ENCODE assay signal across 1 cellular context in genomic region chr2:16196687-16197503, GRCh38.
A peak's percentile ranks its signal among the peaks of the same experiment; 100 is the strongest.
TF ChIP-seq lines count a peak whose summit lies in the region.

No MANE protein-coding gene starts in this region.

TF ChIP-seq in HepG2, 621 proteins besides CTCF, POLR2A, EP300 and RAD21 (continued from another document and continues in another):
- TF ChIP-seq ZBTB33 (CRISPR knock-in tag; IDR thresholded peaks at IDR 0.05) (peak; percentile 18; the same call in 1 of the 2 replicates), NR1H2 (CRISPR knock-in tag; IDR thresholded peaks at IDR 0.05; ENCODE audit: borderline replicate concordance, low read depth) (no peak), HDAC1 (CRISPR knock-in tag; IDR thresholded peaks at IDR 0.05) (peak; percentile 93), ESRRA (CRISPR knock-in tag; IDR thresholded peaks at IDR 0.05; ENCODE audit: low read depth) (peak; percentile 91), FOXK2 (IDR thresholded peaks at IDR 0.05) (0 out of 2 replicates have a peak, but pooled peaks have one; percentile 52), BCL3 (CRISPR knock-in tag; IDR thresholded peaks at IDR 0.05) (no peak), PRDM15 (CRISPR knock-in tag; IDR thresholded peaks at IDR 0.05) (0 out of 2 replicates have a peak, but pooled peaks have one; percentile 35), ZMAT3 (CRISPR knock-in tag; conservative IDR thresholded peaks at IDR 0.05) (peak; percentile 85), MIER2 (CRISPR knock-in tag; IDR thresholded peaks at IDR 0.05) (peak; percentile 73), ZNF230 (CRISPR knock-in tag; IDR thresholded peaks at IDR 0.05) (no peak), ZNF724P (CRISPR knock-in tag; IDR thresholded peaks at IDR 0.05; ENCODE audit: borderline replicate concordance) (no peak; the same call in 1 of the 2 replicates), POGK (CRISPR knock-in tag; conservative IDR thresholded peaks at IDR 0.05) (0 out of 2 replicates have a peak, but pooled peaks have one; percentile 34), IRF2 (CRISPR knock-in tag; IDR thresholded peaks at IDR 0.05) (peak; percentile 83; the same call in 1 of the 2 replicates), SETDB1 (CRISPR knock-in tag; IDR thresholded peaks at IDR 0.05; ENCODE audit: borderline replicate concordance) (no peak), ZNF761 (CRISPR knock-in tag; conservative IDR thresholded peaks at IDR 0.05) (no peak), HES4 (CRISPR knock-in tag; IDR thresholded peaks at IDR 0.05; ENCODE audit: borderline replicate concordance) (no peak), ZNF740 (CRISPR knock-in tag; IDR thresholded peaks at IDR 0.05) (no peak), TP53 (CRISPR knock-in tag; conservative IDR thresholded peaks at IDR 0.05) (no peak), ZNF136 (CRISPR knock-in tag; IDR thresholded peaks at IDR 0.05; ENCODE audit: low read depth) (0 out of 2 replicates have a peak, but pooled peaks have one; percentile 25), ZNF670 (CRISPR knock-in tag; IDR thresholded peaks at IDR 0.05; ENCODE audit: borderline replicate concordance) (peak; percentile 86; the same call in 1 of the 2 replicates), ZNF329 (CRISPR knock-in tag; IDR thresholded peaks at IDR 0.05; ENCODE audit: low read depth) (0 out of 2 replicates have a peak, but pooled peaks have one; percentile 24), HIVEP1 (CRISPR knock-in tag; IDR thresholded peaks at IDR 0.05) (peak; percentile 91), ZNF609 (CRISPR knock-in tag; IDR thresholded peaks at IDR 0.05; ENCODE audit: borderline replicate concordance) (peak; percentile 86), LCORL (IDR thresholded peaks at IDR 0.05) (no peak), LCORL (CRISPR knock-in tag; IDR thresholded peaks at IDR 0.05) (peak; percentile 95), ZNF34 (CRISPR knock-in tag; IDR thresholded peaks at IDR 0.05; ENCODE audit: borderline replicate concordance) (no peak), ISL2 (CRISPR knock-in tag; IDR thresholded peaks at IDR 0.05) (peak; percentile 91), ATF1 (CRISPR knock-in tag; IDR thresholded peaks at IDR 0.05) (peak; percentile 82), EED (CRISPR knock-in tag; IDR thresholded peaks at IDR 0.05) (no peak), ZNF12 (CRISPR knock-in tag; IDR thresholded peaks at IDR 0.05) (no peak; the same call in 1 of the 2 replicates), ZBTB43 (CRISPR knock-in tag; conservative IDR thresholded peaks at IDR 0.05) (peak; percentile 82), ZBTB21 (CRISPR knock-in tag; IDR thresholded peaks at IDR 0.05) (peak; percentile 82), ZNF747 (CRISPR knock-in tag; IDR thresholded peaks at IDR 0.05; ENCODE audit: borderline replicate concordance) (peak; percentile 66; the same call in 1 of the 2 replicates), ZFP36L1 (CRISPR knock-in tag; IDR thresholded peaks at IDR 0.05) (peak; percentile 16; the same call in 1 of the 2 replicates), RFX3 (CRISPR knock-in tag; IDR thresholded peaks at IDR 0.05) (no peak), TRAFD1 (CRISPR knock-in tag; IDR thresholded peaks at IDR 0.05; ENCODE audit: borderline replicate concordance) (no peak; the same call in 1 of the 2 replicates), SYNCRIP (IDR thresholded peaks at IDR 0.05; ENCODE audit: insufficient read depth, low read depth, low read length) (no peak), MIER3 (CRISPR knock-in tag; IDR thresholded peaks at IDR 0.05; ENCODE audit: borderline replicate concordance) (peak; percentile 91; the same call in 1 of the 2 replicates), GLMP (CRISPR knock-in tag; IDR thresholded peaks at IDR 0.05; ENCODE audit: borderline replicate concordance) (no peak), ZNF75D (CRISPR knock-in tag; IDR thresholded peaks at IDR 0.05; ENCODE audit: borderline replicate concordance) (no peak), MEIS1 (CRISPR knock-in tag; IDR thresholded peaks at IDR 0.05; ENCODE audit: borderline replicate concordance) (peak; percentile 68; the same call in 1 of the 2 replicates), SP140L (CRISPR knock-in tag; IDR thresholded peaks at IDR 0.05; ENCODE audit: borderline replicate concordance) (no peak), ATF2 (CRISPR knock-in tag; IDR thresholded peaks at IDR 0.05) (peak; percentile 73)
